17 cellular contexts compared by ENCODE assay signal in genomic region chr5:173304591-173304988, GRCh38.
"Had no signal": no experiment of that assay in that cellular context is flagged by ENCODE, and none has a peak within 500 bp of the region (broad histone marks: within the 10 kb centered on the region; RNA-seq: fewer than 3 reads in every experiment).

No MANE protein-coding gene starts in this region.

- H3K9me3 ChIP-seq: upper lobe of right lung had no signal

- H3K4me3 Mint-ChIP-seq: activated naive CD4-positive, alpha-beta T cell treated with anti-CD3 and anti-CD28 coated beads, Interleukin-2, amount 10 ng/mL, durations not matched to agents 7 days and 5 days; activated naive CD8-positive, alpha-beta T cell treated with anti-CD3 and anti-CD28 coated beads, Interleukin-2, amount 50 U/mL, for 24 hours; activated T-cell treated with anti-CD3 and anti-CD28 coated beads, Interleukin-2, amount 50 U/mL, for 4 hours; effector memory CD8-positive, alpha-beta T cell; T-helper 1 cell treated with Interleukin-12 subunit alpha and Interleukin-12 subunit beta and Interleukin-4 antibody, amounts not matched to agents 30 μg/mL and 1 μg/mL, for 36 hours had no signal

- H3K9me3 Mint-ChIP-seq: effector memory CD8-positive, alpha-beta T cell; T-helper 1 cell treated with Interleukin-12 subunit alpha and Interleukin-12 subunit beta and Interleukin-4 antibody, amounts not matched to agents 30 μg/mL and 1 μg/mL, for 36 hours had no signal

- H3K27me3 ChIP-seq: upper lobe of right lung had no signal

- DNase-seq: activated CD4-positive, alpha-beta T cell treated with anti-CD3 and anti-CD28 coated beads, Interleukin-2, amount 50 U/mL, for 1 hour; activated CD4-positive, CD25-positive, alpha-beta regulatory T cell treated with anti-CD3 and anti-CD28 coated beads, Interleukin-2, amount 50 U/mL, for 72 hours; activated CD8-positive, alpha-beta memory T cell treated with anti-CD3 and anti-CD28 coated beads, Interleukin-2, amount 50 U/mL, for 4 hours; activated naive CD4-positive, alpha-beta T cell treated with anti-CD3 and anti-CD28 coated beads, Interleukin-2, amount 10 ng/mL, durations not matched to agents 7 days and 5 days; activated naive CD8-positive, alpha-beta T cell treated with anti-CD3 and anti-CD28 coated beads, Interleukin-2, amount 50 U/mL, for 24 hours; activated T-cell treated with anti-CD3 and anti-CD28 coated beads, Interleukin-2, amount 50 U/mL, for 4 hours; anterior cingulate cortex; effector memory CD8-positive, alpha-beta T cell; left lung; retina; stimulated activated CD4-positive, alpha-beta T cell treated with anti-CD3 and anti-CD28 coated beads, Interleukin-12 subunit alpha, Interleukin-12 subunit beta, amount 100 ng/mL, for 4 hours; stimulated activated CD4-positive, alpha-beta T cell treated with anti-CD3 and anti-CD28 coated beads, Interleukin-1b, Interleukin-23, amount 100 ng/mL, for 48 hours; stimulated activated CD8-positive, alpha-beta memory T cell treated with anti-CD3 and anti-CD28 coated beads, Interleukin-4, amount 100 ng/mL, for 48 hours; stimulated activated naive CD4-positive, alpha-beta T cell; upper lobe of right lung had no signal

- H3K4me1 ChIP-seq: left lung, upper lobe of right lung had no signal

- H3K4me3 ChIP-seq: left lung, upper lobe of right lung had no signal

- H3K27ac ChIP-seq: left lung, upper lobe of right lung had no signal

- H3K27ac Mint-ChIP-seq: activated naive CD4-positive, alpha-beta T cell treated with anti-CD3 and anti-CD28 coated beads, Interleukin-2, amount 10 ng/mL, durations not matched to agents 7 days and 5 days; activated naive CD8-positive, alpha-beta T cell treated with anti-CD3 and anti-CD28 coated beads, Interleukin-2, amount 50 U/mL, for 24 hours; effector memory CD8-positive, alpha-beta T cell; T-helper 1 cell treated with Interleukin-12 subunit alpha and Interleukin-12 subunit beta and Interleukin-4 antibody, amounts not matched to agents 30 μg/mL and 1 μg/mL, for 36 hours had no signal

- FAIRE-seq: kidney had no signal

- H3K36me3 ChIP-seq: left lung, upper lobe of right lung had no signal

- H3K36me3 Mint-ChIP-seq: activated naive CD4-positive, alpha-beta T cell treated with anti-CD3 and anti-CD28 coated beads, Interleukin-2, amount 10 ng/mL, durations not matched to agents 7 days and 5 days had no signal

- ATAC-seq: activated naive CD8-positive, alpha-beta T cell treated with anti-CD3 and anti-CD28 coated beads, Interleukin-2, amount 50 U/mL, for 24 hours; activated T-cell treated with anti-CD3 and anti-CD28 coated beads, Interleukin-2, amount 50 U/mL, for 4 hours; effector memory CD8-positive, alpha-beta T cell; left lung; upper lobe of right lung had no signal

- H3K4me1 Mint-ChIP-seq: activated naive CD4-positive, alpha-beta T cell treated with anti-CD3 and anti-CD28 coated beads, Interleukin-2, amount 10 ng/mL, durations not matched to agents 7 days and 5 days; activated naive CD8-positive, alpha-beta T cell treated with anti-CD3 and anti-CD28 coated beads, Interleukin-2, amount 50 U/mL, for 24 hours had no signal
